23 cellular contexts compared by ENCODE assay signal in the genomic region with DNA sequence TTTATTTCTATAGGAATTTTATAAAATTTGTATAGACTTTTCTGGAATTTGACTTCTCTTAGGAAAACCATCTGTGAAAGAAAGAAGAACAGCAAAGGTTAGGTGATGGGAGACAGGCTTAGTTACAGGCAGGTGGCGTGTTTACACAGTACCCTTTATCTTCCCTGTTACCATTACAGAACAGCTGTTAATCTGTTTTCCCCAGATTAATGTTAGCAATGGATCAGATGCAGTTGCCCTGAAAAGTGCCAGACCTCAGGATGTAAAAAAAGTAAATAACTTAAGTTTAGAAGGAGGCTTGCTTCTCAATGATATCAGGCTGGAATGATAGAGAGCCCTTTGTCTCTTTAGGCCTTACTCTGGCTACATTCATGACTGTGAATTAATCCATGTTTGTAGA.
"Had no signal": no experiment of that assay in that cellular context is flagged by ENCODE, and none has a peak within 500 bp of the region (broad histone marks: within the 10 kb centered on the region; RNA-seq: fewer than 3 reads in every experiment).

No MANE protein-coding gene starts in this region.

- DNase-seq: dermis blood vessel endothelial cell; effector memory CD4-positive, alpha-beta T cell; foreskin keratinocyte; heart right ventricle; hippocampal formation; left cardiac atrium; left lung; mesenchymal stem cell; naive thymus-derived CD8-positive, alpha-beta T cell; nephron progenitor cell; right lobe of liver; small intestine; stimulated activated CD4-positive, alpha-beta T cell treated with anti-CD3 and anti-CD28 coated beads, Interleukin-15, amount 100 ng/mL, for 24 hours; stimulated activated CD4-positive, alpha-beta T cell treated with anti-CD3 and anti-CD28 coated beads, Interleukin-2, amount 100 ng/mL, for 48 hours; stimulated activated CD8-positive, alpha-beta memory T cell treated with anti-CD3 and anti-CD28 coated beads, Interleukin-4, amount 100 ng/mL, for 48 hours; stimulated activated naive CD4-positive, alpha-beta T cell; stimulated activated naive CD8-positive, alpha-beta T cell treated with anti-CD3 and anti-CD28 coated beads, Interleukin-15, amount 100 ng/mL, for 72 hours; thyroid gland; trophoblast cell had no signal

- H3K79me2 ChIP-seq: parathyroid adenoma had no signal

- H3K36me3 ChIP-seq: esophagus muscularis mucosa, gastroesophageal sphincter, heart right ventricle, left lung, right lobe of liver, thyroid gland had no signal

- H2AFZ ChIP-seq: parathyroid adenoma had no signal

- H3K9me3 ChIP-seq: esophagus muscularis mucosa, gastroesophageal sphincter, heart right ventricle, left lung, right lobe of liver, thyroid gland had no signal

- ATAC-seq: foreskin keratinocyte; gastroesophageal sphincter; heart right ventricle; left cardiac atrium; left lung; naive thymus-derived CD8-positive, alpha-beta T cell; right lobe of liver; stimulated activated naive CD8-positive, alpha-beta T cell treated with anti-CD3 and anti-CD28 coated beads, Interleukin-15, amount 100 ng/mL, for 72 hours had no signal

- H3K27me3 ChIP-seq: esophagus muscularis mucosa, foreskin keratinocyte, gastroesophageal sphincter, heart right ventricle, left lung, right lobe of liver, thyroid gland had no signal

- H3K9ac ChIP-seq: parathyroid adenoma had no signal

- H3K27ac ChIP-seq: coronary artery, esophagus muscularis mucosa, foreskin keratinocyte, gastroesophageal sphincter, heart right ventricle, left lung, parathyroid adenoma, right lobe of liver, thyroid gland had no signal

- H3K4me3 ChIP-seq: coronary artery, esophagus muscularis mucosa, gastroesophageal sphincter, heart right ventricle, left lung, right lobe of liver, thyroid gland had no signal
